In the genomic region with DNA sequence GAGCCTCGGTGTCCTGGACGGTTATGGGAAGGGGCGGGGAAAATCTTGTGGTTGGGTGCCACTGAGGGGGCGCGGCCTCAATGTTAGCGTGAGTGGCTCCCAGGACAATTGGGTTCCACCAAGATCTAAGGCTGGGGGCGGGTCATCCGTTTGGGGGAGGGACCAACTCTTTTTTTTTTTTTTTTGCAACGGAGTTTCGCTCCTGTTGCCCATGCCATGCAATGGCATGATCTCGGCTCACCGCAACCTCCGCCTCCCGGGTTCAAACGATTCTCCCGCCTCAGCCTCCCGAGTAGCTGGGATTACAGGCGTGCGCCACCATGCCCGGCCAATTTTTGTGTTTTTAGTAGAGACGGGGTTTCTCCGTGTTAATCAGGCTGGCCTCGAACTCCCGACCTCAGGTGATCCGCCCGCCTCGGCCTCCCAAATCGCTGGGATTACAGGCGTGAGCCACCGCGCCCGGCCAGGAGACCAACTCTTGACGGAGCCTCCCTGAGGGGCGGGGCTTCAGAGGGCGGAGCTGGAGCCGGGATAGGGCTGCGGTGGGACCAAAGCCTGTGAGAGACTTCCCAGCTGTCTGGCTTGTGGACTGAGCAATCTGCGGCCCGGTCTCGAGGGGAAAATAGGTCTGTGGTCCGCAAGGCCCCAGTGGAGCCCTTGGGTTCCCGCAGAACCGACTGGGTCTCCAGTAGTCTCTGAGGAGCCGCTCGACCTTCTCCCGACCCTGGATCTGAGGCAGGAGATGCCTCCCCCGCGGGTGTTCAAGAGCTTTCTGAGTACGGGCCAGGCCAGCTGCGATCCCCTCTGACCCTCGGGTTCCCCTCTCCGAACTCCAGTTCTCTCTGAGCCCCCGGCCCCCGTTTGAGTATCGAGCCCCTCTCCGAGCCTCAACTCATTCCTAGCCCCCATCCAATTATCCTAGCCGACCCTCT, we compare ENCODE assay signal across 1 cellular context.
TF ChIP-seq lines count a peak whose summit lies in the region.

No MANE protein-coding gene starts in this region.

TF ChIP-seq in GM23338, 12 proteins besides CTCF, POLR2A, EP300 and RAD21 (continued from another document):
- TF ChIP-seq, protein P1, sequence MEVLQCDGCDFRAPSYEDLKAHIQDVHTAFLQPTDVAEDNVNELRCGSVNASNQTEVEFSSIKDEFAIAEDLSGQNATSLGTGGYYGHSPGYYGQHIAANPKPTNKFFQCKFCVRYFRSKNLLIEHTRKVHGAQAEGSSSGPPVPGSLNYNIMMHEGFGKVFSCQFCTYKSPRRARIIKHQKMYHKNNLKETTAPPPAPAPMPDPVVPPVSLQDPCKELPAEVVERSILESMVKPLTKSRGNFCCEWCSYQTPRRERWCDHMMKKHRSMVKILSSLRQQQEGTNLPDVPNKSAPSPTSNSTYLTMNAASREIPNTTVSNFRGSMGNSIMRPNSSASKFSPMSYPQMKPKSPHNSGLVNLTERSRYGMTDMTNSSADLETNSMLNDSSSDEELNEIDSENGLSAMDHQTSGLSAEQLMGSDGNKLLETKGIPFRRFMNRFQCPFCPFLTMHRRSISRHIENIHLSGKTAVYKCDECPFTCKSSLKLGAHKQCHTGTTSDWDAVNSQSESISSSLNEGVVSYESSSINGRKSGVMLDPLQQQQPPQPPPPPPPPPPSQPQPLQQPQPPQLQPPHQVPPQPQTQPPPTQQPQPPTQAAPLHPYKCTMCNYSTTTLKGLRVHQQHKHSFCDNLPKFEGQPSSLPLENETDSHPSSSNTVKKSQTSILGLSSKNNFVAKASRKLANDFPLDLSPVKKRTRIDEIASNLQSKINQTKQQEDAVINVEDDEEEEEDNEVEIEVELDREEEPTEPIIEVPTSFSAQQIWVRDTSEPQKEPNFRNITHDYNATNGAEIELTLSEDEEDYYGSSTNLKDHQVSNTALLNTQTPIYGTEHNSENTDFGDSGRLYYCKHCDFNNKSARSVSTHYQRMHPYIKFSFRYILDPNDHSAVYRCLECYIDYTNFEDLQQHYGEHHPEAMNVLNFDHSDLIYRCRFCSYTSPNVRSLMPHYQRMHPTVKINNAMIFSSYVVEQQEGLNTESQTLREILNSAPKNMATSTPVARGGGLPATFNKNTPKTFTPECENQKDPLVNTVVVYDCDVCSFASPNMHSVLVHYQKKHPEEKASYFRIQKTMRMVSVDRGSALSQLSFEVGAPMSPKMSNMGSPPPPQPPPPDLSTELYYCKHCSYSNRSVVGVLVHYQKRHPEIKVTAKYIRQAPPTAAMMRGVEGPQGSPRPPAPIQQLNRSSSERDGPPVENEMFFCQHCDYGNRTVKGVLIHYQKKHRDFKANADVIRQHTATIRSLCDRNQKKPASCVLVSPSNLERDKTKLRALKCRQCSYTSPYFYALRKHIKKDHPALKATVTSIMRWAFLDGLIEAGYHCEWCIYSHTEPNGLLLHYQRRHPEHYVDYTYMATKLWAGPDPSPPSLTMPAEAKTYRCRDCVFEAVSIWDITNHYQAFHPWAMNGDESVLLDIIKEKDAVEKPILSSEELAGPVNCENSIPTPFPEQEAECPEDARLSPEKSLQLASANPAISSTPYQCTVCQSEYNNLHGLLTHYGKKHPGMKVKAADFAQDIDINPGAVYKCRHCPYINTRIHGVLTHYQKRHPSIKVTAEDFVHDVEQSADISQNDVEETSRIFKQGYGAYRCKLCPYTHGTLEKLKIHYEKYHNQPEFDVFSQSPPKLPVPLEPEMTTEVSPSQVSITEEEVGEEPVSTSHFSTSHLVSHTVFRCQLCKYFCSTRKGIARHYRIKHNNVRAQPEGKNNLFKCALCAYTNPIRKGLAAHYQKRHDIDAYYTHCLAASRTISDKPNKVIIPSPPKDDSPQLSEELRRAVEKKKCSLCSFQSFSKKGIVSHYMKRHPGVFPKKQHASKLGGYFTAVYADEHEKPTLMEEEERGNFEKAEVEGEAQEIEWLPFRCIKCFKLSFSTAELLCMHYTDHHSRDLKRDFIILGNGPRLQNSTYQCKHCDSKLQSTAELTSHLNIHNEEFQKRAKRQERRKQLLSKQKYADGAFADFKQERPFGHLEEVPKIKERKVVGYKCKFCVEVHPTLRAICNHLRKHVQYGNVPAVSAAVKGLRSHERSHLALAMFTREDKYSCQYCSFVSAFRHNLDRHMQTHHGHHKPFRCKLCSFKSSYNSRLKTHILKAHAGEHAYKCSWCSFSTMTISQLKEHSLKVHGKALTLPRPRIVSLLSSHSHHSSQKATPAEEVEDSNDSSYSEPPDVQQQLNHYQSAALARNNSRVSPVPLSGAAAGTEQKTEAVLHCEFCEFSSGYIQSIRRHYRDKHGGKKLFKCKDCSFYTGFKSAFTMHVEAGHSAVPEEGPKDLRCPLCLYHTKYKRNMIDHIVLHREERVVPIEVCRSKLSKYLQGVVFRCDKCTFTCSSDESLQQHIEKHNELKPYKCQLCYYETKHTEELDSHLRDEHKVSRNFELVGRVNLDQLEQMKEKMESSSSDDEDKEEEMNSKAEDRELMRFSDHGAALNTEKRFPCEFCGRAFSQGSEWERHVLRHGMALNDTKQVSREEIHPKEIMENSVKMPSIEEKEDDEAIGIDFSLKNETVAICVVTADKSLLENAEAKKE (CRISPR knock-in tag; IDR thresholded peaks at IDR 0.05) = no peak
